Comparison of ENCODE assay signal across 8 cellular contexts in genomic region chr21:45981641-45982255, GRCh38. TPM values are rescaled to one million over a fixed set of nuclear protein-coding genes. Genes with fewer than 3 reads are reported as not detected.
DNase-seq lines count a peak whose midpoint lies in the region; ATAC-seq and TF ChIP-seq lines count a peak whose summit lies in the region.

Gene COL6A1, plus strand, starts transcription at chr21:45981770. Its CDS starts 81 bp downstream, at chr21:45981851.

- H3K27ac Mint-ChIP-seq in effector memory CD8-positive, alpha-beta T cell = no peak within 1 kb of the TSS

- H3K27ac ChIP-seq in HEK293 (ENCODE audit: extremely low read depth, low read depth, low read length) (peak within 1 kb of the TSS; percentile 75), VCaP (peak within 1 kb of the TSS; percentile 86), lower lobe of right lung (peak within 1 kb of the TSS; percentile 76), subcutaneous abdominal adipose tissue (ENCODE audit: low read depth, low read length) (peak within 1 kb of the TSS; percentile 92)

- CTCF ChIA-PET in HEK293 (lab: Yijun Ruan, JAX) = no interaction called here

- TF ChIP-seq CTCF in HEK293 (tag by site-specific recombination; IDR thresholded peaks at IDR 0.05) (no peak), VCaP (conservative IDR thresholded peaks at IDR 0.05) (no peak; the same call in 1 of the 2 replicates), lower lobe of right lung (IDR thresholded peaks at IDR 0.05) (no peak)

- peak within 1 kb of the TSS; percentile 70 to 94 (median 74) for H3K9ac ChIP-seq in subcutaneous abdominal adipose tissue (ENCODE audit: low read length in 5 of 5)

- peaks cover 2% of the 10 kb centered on the region for H3K36me3 Mint-ChIP-seq in effector memory CD8-positive, alpha-beta T cell (ENCODE audit: insufficient read depth)

- peak; percentile 57 for ATAC-seq in effector memory CD8-positive, alpha-beta T cell (replicated peaks)
- ATAC-seq in lower lobe of right lung = peak; percentile 78 to 87
- no peak for ATAC-seq in HG03378 (IDR thresholded peaks at IDR 0.05; ENCODE audit: unreplicated experiment)

- intact Hi-C loops in lower lobe of right lung (cut with DNase I) = no loop called here

- peak; percentile 81 for DNase-seq in AG08395 (ENCODE audit: low spot score)
- DNase-seq in effector memory CD8-positive, alpha-beta T cell = peak in 1 of 3 experiments; percentile 14
- peak; percentile 70 for DNase-seq in lower lobe of right lung
- DNase-seq in stimulated activated CD4-positive, alpha-beta T cell treated with anti-CD3 and anti-CD28 coated beads, Interleukin-12 subunit alpha, Interleukin-12 subunit beta, amount 100 ng/mL, for 4 hours = no peak

- no peaks in the 10 kb centered on the region for H3K27me3 Mint-ChIP-seq in effector memory CD8-positive, alpha-beta T cell

- H3K9me3 Mint-ChIP-seq in effector memory CD8-positive, alpha-beta T cell = no peaks in the 10 kb centered on the region

- POLR2A ChIA-PET in HEK293 (lab: Yijun Ruan, JAX) = interaction anchor here (0.7 to 1.0 kb wide), 5 partner anchors 8 to 1641 kb away, joined by 3 to 4 read pairs (median 3); partner anchors contain the start of gene LSS

- H3K4me3 ChIP-seq in HEK293 (ENCODE audit: low read depth, low read length) (peak within 1 kb of the TSS; percentile 51), lower lobe of right lung (peak within 1 kb of the TSS; percentile 73), subcutaneous abdominal adipose tissue (ENCODE audit: low read depth in 1 of 5, low read length in 5 of 5) (peak within 1 kb of the TSS; percentile 76 to 86 (median 79))

- peaks cover 10 to 29% of the 10 kb centered on the region in 2 experiments; a peak in 2 of 3 replicates for H3K36me3 ChIP-seq in HEK293 (ENCODE audit: control insufficient read depth in 2 of 2, insufficient read depth in 1 of 2, low read length in 2 of 2)
- peaks cover 5% of the 10 kb centered on the region for H3K36me3 ChIP-seq in lower lobe of right lung
- peaks cover 0 to 29% (median 26%) of the 10 kb centered on the region in 5 donors for H3K36me3 ChIP-seq in subcutaneous abdominal adipose tissue (ENCODE audit: control insufficient read depth in 5 of 5, insufficient read depth in 5 of 5, low read length in 5 of 5)

- H3K4me1 Mint-ChIP-seq in effector memory CD8-positive, alpha-beta T cell (ENCODE audit: low read depth in 2 of 2) = peaks cover 7 to 15% of the 10 kb centered on the region in 2 donors

- H3K4me1 ChIP-seq in HEK293 (ENCODE audit: control insufficient read depth, insufficient read depth, low read length) = peaks cover 6% of the 10 kb centered on the region
- peaks cover 16% of the 10 kb centered on the region for H3K4me1 ChIP-seq in lower lobe of right lung
- H3K4me1 ChIP-seq in subcutaneous abdominal adipose tissue (ENCODE audit: control insufficient read depth in 5 of 5, insufficient read depth in 5 of 5, low read length in 5 of 5) = peaks cover 9 to 61% (median 50%) of the 10 kb centered on the region in 5 donors

- H3K9me3 ChIP-seq in HEK293 (ENCODE audit: control insufficient read depth, insufficient read depth, low read depth, low read length) (no peaks in the 10 kb centered on the region), lower lobe of right lung (no peaks in the 10 kb centered on the region), subcutaneous abdominal adipose tissue (ENCODE audit: control insufficient read depth in 5 of 5, low read length in 5 of 5) (no peaks in the 10 kb centered on the region)

- H3K27me3 ChIP-seq in lower lobe of right lung (ENCODE audit: low read depth) = peaks cover 6% of the 10 kb centered on the region
- peaks cover 0 to 5% (median 0%) of the 10 kb centered on the region in 5 donors for H3K27me3 ChIP-seq in subcutaneous abdominal adipose tissue (ENCODE audit: control insufficient read depth in 5 of 5, insufficient read depth in 4 of 5, low read length in 5 of 5)

- peak within 1 kb of the TSS; percentile 46 to 56 for H3K4me3 Mint-ChIP-seq in effector memory CD8-positive, alpha-beta T cell

TF ChIP-seq in HEK293, 187 proteins besides CTCF, POLR2A, EP300 and RAD21 (continues in another document):
- TF ChIP-seq GLI4 (tag by site-specific recombination; IDR thresholded peaks at IDR 0.05) (peak; percentile 53; the same call in 1 of the 2 replicates), ZNF701 (tag by site-specific recombination; IDR thresholded peaks at IDR 0.05) (no peak), KLF9 (tag by site-specific recombination; IDR thresholded peaks at IDR 0.05; ENCODE audit: low read depth) (peak; percentile 16; the same call in 1 of the 2 replicates), ZBTB8A (tag by site-specific recombination; IDR thresholded peaks at IDR 0.05) (peak; percentile 9; the same call in 1 of the 2 replicates), ZNF155 (tag by site-specific recombination; IDR thresholded peaks at IDR 0.05) (no peak), TCF7L2 (IDR thresholded peaks at IDR 0.05; ENCODE audit: borderline replicate concordance, low read depth, low read length) (no peak), ZNF239 (tag by site-specific recombination; IDR thresholded peaks at IDR 0.05) (no peak), ZNF354C (tag by site-specific recombination; IDR thresholded peaks at IDR 0.05; ENCODE audit: borderline replicate concordance, low read depth) (no peak), ZBTB7A (tag by site-specific recombination; IDR thresholded peaks at IDR 0.05; ENCODE audit: low read depth) (peak; percentile 80), SP3 (tag by site-specific recombination; IDR thresholded peaks at IDR 0.05) (peak; percentile 4; the same call in 1 of the 2 replicates), ZNF2 (tag by site-specific recombination; IDR thresholded peaks at IDR 0.05) (0 out of 2 replicates have a peak, but pooled peaks have one; percentile 18), ZNF521 (tag by site-specific recombination; IDR thresholded peaks at IDR 0.05) (no peak), ZNF600 (tag by site-specific recombination; IDR thresholded peaks at IDR 0.05) (peak; percentile 25; the same call in 1 of the 2 replicates), PATZ1 (tag by site-specific recombination; IDR thresholded peaks at IDR 0.05) (peak; percentile 83), ZNF645 (tag by site-specific recombination; IDR thresholded peaks at IDR 0.05) (0 out of 2 replicates have a peak, but pooled peaks have one; percentile 67), SP2 (tag by site-specific recombination; IDR thresholded peaks at IDR 0.05) (0 out of 2 replicates have a peak, but pooled peaks have one; percentile 16), KLF8 (tag by site-specific recombination; IDR thresholded peaks at IDR 0.05) (peak; percentile 55; the same call in 1 of the 2 replicates), ZNF121 (tag by site-specific recombination; IDR thresholded peaks at IDR 0.05) (no peak), ZBTB26 (tag by site-specific recombination; optimal IDR thresholded peaks at IDR 0.05) (peak; percentile 38)
- TF ChIP-seq, protein P1, sequence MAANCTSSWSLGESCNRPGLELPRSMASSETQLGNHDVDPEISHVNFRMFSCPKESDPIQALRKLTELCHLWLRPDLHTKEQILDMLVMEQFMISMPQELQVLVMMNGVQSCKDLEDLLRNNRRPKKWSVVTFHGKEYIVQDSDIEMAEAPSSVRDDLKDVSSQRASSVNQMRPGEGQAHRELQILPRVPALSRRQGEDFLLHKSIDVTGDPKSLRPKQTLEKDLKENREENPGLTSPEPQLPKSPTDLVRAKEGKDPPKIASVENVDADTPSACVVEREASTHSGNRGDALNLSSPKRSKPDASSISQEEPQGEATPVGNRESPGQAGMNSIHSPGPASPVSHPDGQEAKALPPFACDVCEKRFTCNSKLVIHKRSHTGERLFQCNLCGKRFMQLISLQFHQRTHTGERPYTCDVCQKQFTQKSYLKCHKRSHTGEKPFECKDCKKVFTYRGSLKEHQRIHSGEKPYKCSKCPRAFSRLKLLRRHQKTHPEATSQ (tag by site-specific recombination; IDR thresholded peaks at IDR 0.05) = peak; percentile 96; the same call in 1 of the 2 replicates

RNA-seq across cellular contexts. Expression of gene COL6A1, which starts in this region (rescaled TPM):
- total RNA-seq in lower lobe of right lung = 148 TPM
